ENCODE assay signal across 7 cellular contexts in genomic region chr12:30330565-30330964, GRCh38.
"Had no signal": no experiment of that assay in that cellular context is flagged by ENCODE, and none has a peak within 500 bp of the region (broad histone marks: within the 10 kb centered on the region; RNA-seq: fewer than 3 reads in every experiment).

No MANE protein-coding gene starts in this region.

- H3K9me3 ChIP-seq: HAP-1 had no signal

- H3K36me3 ChIP-seq: HAP-1 had no signal

- H3K27me3 Mint-ChIP-seq: IgD-negative memory B cell had no signal

- H3K4me3 Mint-ChIP-seq: IgD-negative memory B cell had no signal

- ATAC-seq: HepG2 had no signal

- H3K4me3 ChIP-seq: HAP-1 had no signal

- H3K27ac Mint-ChIP-seq: IgD-negative memory B cell had no signal

- H3K36me3 Mint-ChIP-seq: IgD-negative memory B cell had no signal

- DNase-seq: GOT3, H7, KG1 had no signal

- FAIRE-seq: HepG2, HTR-8/SVneo had no signal

- H3K4me1 Mint-ChIP-seq: IgD-negative memory B cell had no signal

- H3K4me1 ChIP-seq: HAP-1 had no signal
